In the genomic region with DNA sequence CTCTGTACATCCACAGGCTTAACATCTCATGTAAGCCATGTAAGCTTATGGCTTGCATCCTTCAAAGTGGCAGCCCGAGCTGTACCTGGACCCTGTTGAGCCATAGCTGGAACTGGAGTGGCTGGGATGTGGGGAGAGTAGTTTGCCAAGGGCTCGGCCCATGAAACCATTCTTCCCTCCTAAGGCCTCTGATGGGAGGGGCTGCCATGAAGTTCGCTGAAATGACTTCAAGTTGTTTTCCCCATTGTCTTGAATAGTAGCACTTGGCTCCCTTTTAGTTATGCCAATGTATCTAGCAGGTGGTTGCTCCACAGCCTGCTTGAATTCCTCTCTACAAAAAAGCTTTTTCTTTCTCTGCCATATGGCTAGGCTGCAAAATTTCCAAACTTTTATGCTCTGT, we compare ENCODE assay signal across 26 cellular contexts.
"Had no signal": no experiment of that assay in that cellular context is flagged by ENCODE, and none has a peak within 500 bp of the region (broad histone marks: within the 10 kb centered on the region; RNA-seq: fewer than 3 reads in every experiment).

No MANE protein-coding gene starts in this region.

- ATAC-seq: effector memory CD8-positive, alpha-beta T cell; esophagus mucosa; gastrocnemius medialis; heart right ventricle; left cardiac atrium; left lung; left ventricle myocardium superior; lower lobe of right lung; mucosa of descending colon; naive thymus-derived CD8-positive, alpha-beta T cell had no signal

- H3K36me3 ChIP-seq: esophagus squamous epithelium, gastrocnemius medialis, heart right ventricle, left lung, lower lobe of right lung had no signal

- H3K27ac Mint-ChIP-seq: effector memory CD8-positive, alpha-beta T cell; endodermal cell; mesothelial cell of epicardium; naive B cell; naive thymus-derived CD8-positive, alpha-beta T cell had no signal

- H3K9me3 Mint-ChIP-seq: effector memory CD8-positive, alpha-beta T cell had no signal

- H3K27me3 ChIP-seq: dorsolateral prefrontal cortex, esophagus squamous epithelium, gastrocnemius medialis, heart right ventricle, left lung had no signal

- H3K27ac ChIP-seq: coronary artery, dorsolateral prefrontal cortex, epithelial cell of prostate, esophagus squamous epithelium, gastrocnemius medialis, heart right ventricle, left lung, lower lobe of right lung had no signal

- H3K9me3 ChIP-seq: esophagus squamous epithelium, gastrocnemius medialis, left lung, lower lobe of right lung had no signal

- H3K4me3 ChIP-seq: coronary artery, dorsolateral prefrontal cortex, esophagus squamous epithelium, gastrocnemius medialis, heart right ventricle, left lung, lower lobe of right lung, mucosa of descending colon had no signal

- DNase-seq: dermis blood vessel endothelial cell; dorsolateral prefrontal cortex; effector CD8-positive, alpha-beta T cell; effector memory CD8-positive, alpha-beta T cell; endodermal cell; erythroblast; esophagus squamous epithelium; foreskin fibroblast; foreskin melanocyte; gastrocnemius medialis; glutamatergic neuron; head of caudate nucleus; heart right ventricle; hippocampal formation; left cardiac atrium; left lung; left ventricle myocardium superior; lower lobe of right lung; mesenchymal stem cell; mucosa of descending colon; naive B cell; naive thymus-derived CD8-positive, alpha-beta T cell had no signal

- H3K4me3 Mint-ChIP-seq: effector memory CD8-positive, alpha-beta T cell; endodermal cell; mesothelial cell of epicardium; naive thymus-derived CD8-positive, alpha-beta T cell had no signal
